1 cellular context compared by ENCODE assay signal in the genomic region with DNA sequence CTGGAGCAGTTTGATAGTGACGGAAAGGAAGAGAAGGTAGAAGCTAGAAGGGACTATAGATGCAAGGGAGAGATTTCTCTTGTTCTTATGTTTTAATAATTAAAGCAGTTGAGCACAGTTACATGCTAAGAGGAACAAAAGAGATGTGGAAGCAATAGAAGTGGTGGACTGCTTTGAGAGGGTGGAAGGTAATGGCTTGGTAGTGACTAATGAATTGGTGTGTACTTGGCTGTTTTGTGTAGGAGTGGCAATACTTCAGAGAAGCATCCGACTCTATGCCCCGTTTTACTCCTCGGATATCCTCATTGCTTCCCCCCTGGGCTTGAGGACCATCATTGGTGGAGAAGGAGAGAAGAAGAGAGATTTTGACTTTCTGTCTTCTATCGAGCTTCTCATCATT.
TF ChIP-seq lines count a peak whose summit lies in the region.

No MANE protein-coding gene starts in this region.

TF ChIP-seq in GM23338, 12 proteins besides CTCF, POLR2A, EP300 and RAD21 (continued from another document):
- TF ChIP-seq, protein P1, sequence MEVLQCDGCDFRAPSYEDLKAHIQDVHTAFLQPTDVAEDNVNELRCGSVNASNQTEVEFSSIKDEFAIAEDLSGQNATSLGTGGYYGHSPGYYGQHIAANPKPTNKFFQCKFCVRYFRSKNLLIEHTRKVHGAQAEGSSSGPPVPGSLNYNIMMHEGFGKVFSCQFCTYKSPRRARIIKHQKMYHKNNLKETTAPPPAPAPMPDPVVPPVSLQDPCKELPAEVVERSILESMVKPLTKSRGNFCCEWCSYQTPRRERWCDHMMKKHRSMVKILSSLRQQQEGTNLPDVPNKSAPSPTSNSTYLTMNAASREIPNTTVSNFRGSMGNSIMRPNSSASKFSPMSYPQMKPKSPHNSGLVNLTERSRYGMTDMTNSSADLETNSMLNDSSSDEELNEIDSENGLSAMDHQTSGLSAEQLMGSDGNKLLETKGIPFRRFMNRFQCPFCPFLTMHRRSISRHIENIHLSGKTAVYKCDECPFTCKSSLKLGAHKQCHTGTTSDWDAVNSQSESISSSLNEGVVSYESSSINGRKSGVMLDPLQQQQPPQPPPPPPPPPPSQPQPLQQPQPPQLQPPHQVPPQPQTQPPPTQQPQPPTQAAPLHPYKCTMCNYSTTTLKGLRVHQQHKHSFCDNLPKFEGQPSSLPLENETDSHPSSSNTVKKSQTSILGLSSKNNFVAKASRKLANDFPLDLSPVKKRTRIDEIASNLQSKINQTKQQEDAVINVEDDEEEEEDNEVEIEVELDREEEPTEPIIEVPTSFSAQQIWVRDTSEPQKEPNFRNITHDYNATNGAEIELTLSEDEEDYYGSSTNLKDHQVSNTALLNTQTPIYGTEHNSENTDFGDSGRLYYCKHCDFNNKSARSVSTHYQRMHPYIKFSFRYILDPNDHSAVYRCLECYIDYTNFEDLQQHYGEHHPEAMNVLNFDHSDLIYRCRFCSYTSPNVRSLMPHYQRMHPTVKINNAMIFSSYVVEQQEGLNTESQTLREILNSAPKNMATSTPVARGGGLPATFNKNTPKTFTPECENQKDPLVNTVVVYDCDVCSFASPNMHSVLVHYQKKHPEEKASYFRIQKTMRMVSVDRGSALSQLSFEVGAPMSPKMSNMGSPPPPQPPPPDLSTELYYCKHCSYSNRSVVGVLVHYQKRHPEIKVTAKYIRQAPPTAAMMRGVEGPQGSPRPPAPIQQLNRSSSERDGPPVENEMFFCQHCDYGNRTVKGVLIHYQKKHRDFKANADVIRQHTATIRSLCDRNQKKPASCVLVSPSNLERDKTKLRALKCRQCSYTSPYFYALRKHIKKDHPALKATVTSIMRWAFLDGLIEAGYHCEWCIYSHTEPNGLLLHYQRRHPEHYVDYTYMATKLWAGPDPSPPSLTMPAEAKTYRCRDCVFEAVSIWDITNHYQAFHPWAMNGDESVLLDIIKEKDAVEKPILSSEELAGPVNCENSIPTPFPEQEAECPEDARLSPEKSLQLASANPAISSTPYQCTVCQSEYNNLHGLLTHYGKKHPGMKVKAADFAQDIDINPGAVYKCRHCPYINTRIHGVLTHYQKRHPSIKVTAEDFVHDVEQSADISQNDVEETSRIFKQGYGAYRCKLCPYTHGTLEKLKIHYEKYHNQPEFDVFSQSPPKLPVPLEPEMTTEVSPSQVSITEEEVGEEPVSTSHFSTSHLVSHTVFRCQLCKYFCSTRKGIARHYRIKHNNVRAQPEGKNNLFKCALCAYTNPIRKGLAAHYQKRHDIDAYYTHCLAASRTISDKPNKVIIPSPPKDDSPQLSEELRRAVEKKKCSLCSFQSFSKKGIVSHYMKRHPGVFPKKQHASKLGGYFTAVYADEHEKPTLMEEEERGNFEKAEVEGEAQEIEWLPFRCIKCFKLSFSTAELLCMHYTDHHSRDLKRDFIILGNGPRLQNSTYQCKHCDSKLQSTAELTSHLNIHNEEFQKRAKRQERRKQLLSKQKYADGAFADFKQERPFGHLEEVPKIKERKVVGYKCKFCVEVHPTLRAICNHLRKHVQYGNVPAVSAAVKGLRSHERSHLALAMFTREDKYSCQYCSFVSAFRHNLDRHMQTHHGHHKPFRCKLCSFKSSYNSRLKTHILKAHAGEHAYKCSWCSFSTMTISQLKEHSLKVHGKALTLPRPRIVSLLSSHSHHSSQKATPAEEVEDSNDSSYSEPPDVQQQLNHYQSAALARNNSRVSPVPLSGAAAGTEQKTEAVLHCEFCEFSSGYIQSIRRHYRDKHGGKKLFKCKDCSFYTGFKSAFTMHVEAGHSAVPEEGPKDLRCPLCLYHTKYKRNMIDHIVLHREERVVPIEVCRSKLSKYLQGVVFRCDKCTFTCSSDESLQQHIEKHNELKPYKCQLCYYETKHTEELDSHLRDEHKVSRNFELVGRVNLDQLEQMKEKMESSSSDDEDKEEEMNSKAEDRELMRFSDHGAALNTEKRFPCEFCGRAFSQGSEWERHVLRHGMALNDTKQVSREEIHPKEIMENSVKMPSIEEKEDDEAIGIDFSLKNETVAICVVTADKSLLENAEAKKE (CRISPR knock-in tag; IDR thresholded peaks at IDR 0.05), result no peak
- no peak for TF ChIP-seq POLR2AphosphoS5 (IDR thresholded peaks at IDR 0.05; ENCODE audit: low read depth)
